ENCODE assay signal across 1 cellular context in genomic region chr11:62786318-62787004, GRCh38.
TF ChIP-seq lines count a peak whose summit lies in the region.

No MANE protein-coding gene starts in this region.

TF ChIP-seq in HepG2, 621 proteins besides CTCF, POLR2A, EP300 and RAD21 (continued from another document and continues in another):
- TF ChIP-seq, protein P1, sequence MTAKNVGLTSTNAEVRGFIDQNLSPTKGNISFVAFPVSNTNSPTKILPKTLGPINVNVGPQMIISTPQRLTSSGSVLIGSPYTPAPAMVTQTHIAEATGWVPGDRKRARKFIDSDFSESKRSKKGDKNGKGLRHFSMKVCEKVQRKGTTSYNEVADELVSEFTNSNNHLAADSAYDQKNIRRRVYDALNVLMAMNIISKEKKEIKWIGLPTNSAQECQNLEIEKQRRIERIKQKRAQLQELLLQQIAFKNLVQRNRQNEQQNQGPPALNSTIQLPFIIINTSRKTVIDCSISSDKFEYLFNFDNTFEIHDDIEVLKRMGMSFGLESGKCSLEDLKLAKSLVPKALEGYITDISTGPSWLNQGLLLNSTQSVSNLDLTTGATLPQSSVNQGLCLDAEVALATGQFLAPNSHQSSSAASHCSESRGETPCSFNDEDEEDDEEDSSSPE (CRISPR knock-in tag; IDR thresholded peaks at IDR 0.05), result no peak
- 0 out of 2 replicates have a peak, but pooled peaks have one; percentile 58 for TF ChIP-seq FIP1L1 (IDR thresholded peaks at IDR 0.05; ENCODE audit: borderline replicate concordance, insufficient read depth, low read depth, low read length)
- peak; percentile 24 for TF ChIP-seq RBM39 (IDR thresholded peaks at IDR 0.05; ENCODE audit: low read depth, low read length, poor library complexity, severe bottlenecking)
- peak; percentile 19; the same call in 1 of the 2 replicates for TF ChIP-seq MEIS2 (CRISPR knock-in tag; IDR thresholded peaks at IDR 0.05)
- TF ChIP-seq PPARG (CRISPR knock-in tag; conservative IDR thresholded peaks at IDR 0.05), result 0 out of 2 replicates have a peak, but pooled peaks have one; percentile 24
- TF ChIP-seq ZNF775 (CRISPR knock-in tag; IDR thresholded peaks at IDR 0.05; ENCODE audit: borderline replicate concordance), result no peak
- TF ChIP-seq SKI (IDR thresholded peaks at IDR 0.05; ENCODE audit: partially characterized antibody), result no peak
- no peak for TF ChIP-seq ZBTB3 (CRISPR knock-in tag; IDR thresholded peaks at IDR 0.05; ENCODE audit: borderline replicate concordance, low read depth)
- TF ChIP-seq MIXL1 (CRISPR knock-in tag; IDR thresholded peaks at IDR 0.05), result no peak
- TF ChIP-seq ZNF546 (CRISPR knock-in tag; conservative IDR thresholded peaks at IDR 0.05), result peak; percentile 9; the same call in 1 of the 2 replicates
- TF ChIP-seq ZNF276 (CRISPR knock-in tag; IDR thresholded peaks at IDR 0.05; ENCODE audit: low read depth), result no peak
- TF ChIP-seq POGK (CRISPR knock-in tag; conservative IDR thresholded peaks at IDR 0.05), result no peak; the same call in 1 of the 2 replicates
- no peak for TF ChIP-seq ZFYVE20 (CRISPR knock-in tag; IDR thresholded peaks at IDR 0.05; ENCODE audit: borderline replicate concordance, low read depth)
- TF ChIP-seq SRSF1 (optimal IDR thresholded peaks at IDR 0.05; ENCODE audit: low read depth, low read length), result no peak
- no peak for TF ChIP-seq ZNF564 (CRISPR knock-in tag; IDR thresholded peaks at IDR 0.05)
- TF ChIP-seq TP53 (CRISPR knock-in tag; conservative IDR thresholded peaks at IDR 0.05), result 0 out of 2 replicates have a peak, but pooled peaks have one; percentile 4
- no peak for TF ChIP-seq KLF9 (CRISPR knock-in tag; IDR thresholded peaks at IDR 0.05; ENCODE audit: low read depth)
- TF ChIP-seq HNF4A (CRISPR knock-in tag; IDR thresholded peaks at IDR 0.05), result no peak
- no peak for TF ChIP-seq ZNF747 (CRISPR knock-in tag; IDR thresholded peaks at IDR 0.05; ENCODE audit: borderline replicate concordance)
- TF ChIP-seq GPN1 (CRISPR knock-in tag; IDR thresholded peaks at IDR 0.05; ENCODE audit: borderline replicate concordance), result no peak
- TF ChIP-seq ZSCAN21 (CRISPR knock-in tag; IDR thresholded peaks at IDR 0.05; ENCODE audit: borderline replicate concordance), result no peak
- TF ChIP-seq ZNF891 (CRISPR knock-in tag; IDR thresholded peaks at IDR 0.05), result no peak
- TF ChIP-seq, protein P2, sequence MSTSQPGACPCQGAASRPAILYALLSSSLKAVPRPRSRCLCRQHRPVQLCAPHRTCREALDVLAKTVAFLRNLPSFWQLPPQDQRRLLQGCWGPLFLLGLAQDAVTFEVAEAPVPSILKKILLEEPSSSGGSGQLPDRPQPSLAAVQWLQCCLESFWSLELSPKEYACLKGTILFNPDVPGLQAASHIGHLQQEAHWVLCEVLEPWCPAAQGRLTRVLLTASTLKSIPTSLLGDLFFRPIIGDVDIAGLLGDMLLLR (CRISPR knock-in tag; IDR thresholded peaks at IDR 0.05), result no peak
- TF ChIP-seq, protein P3, sequence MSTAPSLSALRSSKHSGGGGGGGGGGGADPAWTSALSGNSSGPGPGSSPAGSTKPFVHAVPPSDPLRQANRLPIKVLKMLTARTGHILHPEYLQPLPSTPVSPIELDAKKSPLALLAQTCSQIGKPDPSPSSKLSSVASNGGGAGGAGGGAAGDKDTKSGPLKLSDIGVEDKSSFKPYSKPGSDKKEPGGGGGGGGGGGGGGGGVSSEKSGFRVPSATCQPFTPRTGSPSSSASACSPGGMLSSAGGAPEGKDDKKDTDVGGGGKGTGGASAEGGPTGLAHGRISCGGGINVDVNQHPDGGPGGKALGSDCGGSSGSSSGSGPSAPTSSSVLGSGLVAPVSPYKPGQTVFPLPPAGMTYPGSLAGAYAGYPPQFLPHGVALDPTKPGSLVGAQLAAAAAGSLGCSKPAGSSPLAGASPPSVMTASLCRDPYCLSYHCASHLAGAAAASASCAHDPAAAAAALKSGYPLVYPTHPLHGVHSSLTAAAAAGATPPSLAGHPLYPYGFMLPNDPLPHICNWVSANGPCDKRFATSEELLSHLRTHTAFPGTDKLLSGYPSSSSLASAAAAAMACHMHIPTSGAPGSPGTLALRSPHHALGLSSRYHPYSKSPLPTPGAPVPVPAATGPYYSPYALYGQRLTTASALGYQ (CRISPR knock-in tag; IDR thresholded peaks at IDR 0.05), result no peak
- TF ChIP-seq ZNF446 (CRISPR knock-in tag; IDR thresholded peaks at IDR 0.05), result no peak
- peak; percentile 58 for TF ChIP-seq ZNF781 (CRISPR knock-in tag; IDR thresholded peaks at IDR 0.05; ENCODE audit: borderline replicate concordance, not compliant biosample characterization)
- TF ChIP-seq, protein P4, sequence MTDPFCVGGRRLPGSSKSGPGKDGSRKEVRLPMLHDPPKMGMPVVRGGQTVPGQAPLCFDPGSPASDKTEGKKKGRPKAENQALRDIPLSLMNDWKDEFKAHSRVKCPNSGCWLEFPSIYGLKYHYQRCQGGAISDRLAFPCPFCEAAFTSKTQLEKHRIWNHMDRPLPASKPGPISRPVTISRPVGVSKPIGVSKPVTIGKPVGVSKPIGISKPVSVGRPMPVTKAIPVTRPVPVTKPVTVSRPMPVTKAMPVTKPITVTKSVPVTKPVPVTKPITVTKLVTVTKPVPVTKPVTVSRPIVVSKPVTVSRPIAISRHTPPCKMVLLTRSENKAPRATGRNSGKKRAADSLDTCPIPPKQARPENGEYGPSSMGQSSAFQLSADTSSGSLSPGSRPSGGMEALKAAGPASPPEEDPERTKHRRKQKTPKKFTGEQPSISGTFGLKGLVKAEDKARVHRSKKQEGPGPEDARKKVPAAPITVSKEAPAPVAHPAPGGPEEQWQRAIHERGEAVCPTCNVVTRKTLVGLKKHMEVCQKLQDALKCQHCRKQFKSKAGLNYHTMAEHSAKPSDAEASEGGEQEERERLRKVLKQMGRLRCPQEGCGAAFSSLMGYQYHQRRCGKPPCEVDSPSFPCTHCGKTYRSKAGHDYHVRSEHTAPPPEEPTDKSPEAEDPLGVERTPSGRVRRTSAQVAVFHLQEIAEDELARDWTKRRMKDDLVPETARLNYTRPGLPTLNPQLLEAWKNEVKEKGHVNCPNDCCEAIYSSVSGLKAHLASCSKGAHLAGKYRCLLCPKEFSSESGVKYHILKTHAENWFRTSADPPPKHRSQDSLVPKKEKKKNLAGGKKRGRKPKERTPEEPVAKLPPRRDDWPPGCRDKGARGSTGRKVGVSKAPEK (CRISPR knock-in tag; IDR thresholded peaks at IDR 0.05; ENCODE audit: borderline replicate concordance), result no peak
- TF ChIP-seq SMC3 (IDR thresholded peaks at IDR 0.05; ENCODE audit: low read length), result peak; percentile 53; the same call in 1 of the 2 replicates
- TF ChIP-seq ZNF709 (CRISPR knock-in tag; IDR thresholded peaks at IDR 0.05), result 0 out of 2 replicates have a peak, but pooled peaks have one; percentile 63
- TF ChIP-seq ZMYM3 (CRISPR knock-in tag; IDR thresholded peaks at IDR 0.05), result 0 out of 2 replicates have a peak, but pooled peaks have one; percentile 9
- TF ChIP-seq ZBTB33 (CRISPR knock-in tag; IDR thresholded peaks at IDR 0.05), result peak; percentile 79
- TF ChIP-seq MYC (CRISPR knock-in tag; IDR thresholded peaks at IDR 0.05; ENCODE audit: borderline replicate concordance), result peak; percentile 34; the same call in 1 of the 2 replicates
- TF ChIP-seq ZNF784 (CRISPR knock-in tag; IDR thresholded peaks at IDR 0.05; ENCODE audit: borderline replicate concordance), result no peak
- TF ChIP-seq ZBTB14 (CRISPR knock-in tag; IDR thresholded peaks at IDR 0.05), result no peak
- TF ChIP-seq SOX13 (IDR thresholded peaks at IDR 0.05), result no peak
- TF ChIP-seq SOX13 (CRISPR knock-in tag; conservative IDR thresholded peaks at IDR 0.05 in 1 of 2, IDR thresholded peaks at IDR 0.05 in 1 of 2), result no peak
- TF ChIP-seq REXO4 (CRISPR knock-in tag; IDR thresholded peaks at IDR 0.05; ENCODE audit: borderline replicate concordance), result no peak
- TF ChIP-seq ZNF142 (CRISPR knock-in tag; IDR thresholded peaks at IDR 0.05), result no peak
- peak; percentile 63 for TF ChIP-seq STAG1 (CRISPR knock-in tag; IDR thresholded peaks at IDR 0.05)
- no peak for TF ChIP-seq JARID2 (CRISPR knock-in tag; IDR thresholded peaks at IDR 0.05; ENCODE audit: insufficient replicate concordance)
- TF ChIP-seq KLF12 (CRISPR knock-in tag; IDR thresholded peaks at IDR 0.05; ENCODE audit: borderline replicate concordance), result peak; percentile 51; the same call in 1 of the 2 replicates
